1 cellular context compared by ENCODE assay signal in the genomic region with DNA sequence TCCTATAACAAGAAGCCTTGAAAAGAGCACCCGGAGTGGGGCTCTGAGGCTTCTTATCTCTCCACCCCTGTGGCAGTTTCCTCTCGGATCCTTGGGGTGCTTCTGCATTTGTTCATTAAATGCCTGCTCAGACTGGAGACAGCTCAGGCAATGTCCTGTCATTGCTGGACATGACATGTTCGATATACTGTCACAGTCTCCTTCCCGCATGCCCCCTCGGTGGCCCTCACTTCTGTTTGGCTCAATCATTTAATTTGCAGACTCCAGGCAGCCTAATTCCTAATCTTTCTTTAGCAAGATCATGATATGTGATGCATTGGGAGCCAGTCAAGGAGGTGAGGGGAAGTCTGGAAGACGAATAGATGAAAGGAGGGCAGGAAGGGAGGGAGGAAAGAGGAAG.
TF ChIP-seq lines count a peak whose summit lies in the region.

No MANE protein-coding gene starts in this region.

TF ChIP-seq in K562, 482 proteins besides CTCF, POLR2A, EP300 and RAD21 (continued from another document and continues in another):
- TF ChIP-seq, protein P1, sequence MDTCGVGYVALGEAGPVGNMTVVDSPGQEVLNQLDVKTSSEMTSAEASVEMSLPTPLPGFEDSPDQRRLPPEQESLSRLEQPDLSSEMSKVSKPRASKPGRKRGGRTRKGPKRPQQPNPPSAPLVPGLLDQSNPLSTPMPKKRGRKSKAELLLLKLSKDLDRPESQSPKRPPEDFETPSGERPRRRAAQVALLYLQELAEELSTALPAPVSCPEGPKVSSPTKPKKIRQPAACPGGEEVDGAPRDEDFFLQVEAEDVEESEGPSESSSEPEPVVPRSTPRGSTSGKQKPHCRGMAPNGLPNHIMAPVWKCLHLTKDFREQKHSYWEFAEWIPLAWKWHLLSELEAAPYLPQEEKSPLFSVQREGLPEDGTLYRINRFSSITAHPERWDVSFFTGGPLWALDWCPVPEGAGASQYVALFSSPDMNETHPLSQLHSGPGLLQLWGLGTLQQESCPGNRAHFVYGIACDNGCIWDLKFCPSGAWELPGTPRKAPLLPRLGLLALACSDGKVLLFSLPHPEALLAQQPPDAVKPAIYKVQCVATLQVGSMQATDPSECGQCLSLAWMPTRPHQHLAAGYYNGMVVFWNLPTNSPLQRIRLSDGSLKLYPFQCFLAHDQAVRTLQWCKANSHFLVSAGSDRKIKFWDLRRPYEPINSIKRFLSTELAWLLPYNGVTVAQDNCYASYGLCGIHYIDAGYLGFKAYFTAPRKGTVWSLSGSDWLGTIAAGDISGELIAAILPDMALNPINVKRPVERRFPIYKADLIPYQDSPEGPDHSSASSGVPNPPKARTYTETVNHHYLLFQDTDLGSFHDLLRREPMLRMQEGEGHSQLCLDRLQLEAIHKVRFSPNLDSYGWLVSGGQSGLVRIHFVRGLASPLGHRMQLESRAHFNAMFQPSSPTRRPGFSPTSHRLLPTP (IDR thresholded peaks at IDR 0.05; ENCODE audit: borderline replicate concordance, extremely low read depth, insufficient read length): no peak
- TF ChIP-seq ETV6 (IDR thresholded peaks at IDR 0.05; ENCODE audit: borderline replicate concordance in 1 of 2, low read depth in 2 of 2, low read length in 1 of 2): 0 out of 4 replicates have a peak, but pooled peaks of 1 of the 2 experiments have one; percentile 13
- TF ChIP-seq ETV6 (CRISPR knock-in tag; IDR thresholded peaks at IDR 0.05; ENCODE audit: borderline replicate concordance): no peak
- TF ChIP-seq, protein P2, sequence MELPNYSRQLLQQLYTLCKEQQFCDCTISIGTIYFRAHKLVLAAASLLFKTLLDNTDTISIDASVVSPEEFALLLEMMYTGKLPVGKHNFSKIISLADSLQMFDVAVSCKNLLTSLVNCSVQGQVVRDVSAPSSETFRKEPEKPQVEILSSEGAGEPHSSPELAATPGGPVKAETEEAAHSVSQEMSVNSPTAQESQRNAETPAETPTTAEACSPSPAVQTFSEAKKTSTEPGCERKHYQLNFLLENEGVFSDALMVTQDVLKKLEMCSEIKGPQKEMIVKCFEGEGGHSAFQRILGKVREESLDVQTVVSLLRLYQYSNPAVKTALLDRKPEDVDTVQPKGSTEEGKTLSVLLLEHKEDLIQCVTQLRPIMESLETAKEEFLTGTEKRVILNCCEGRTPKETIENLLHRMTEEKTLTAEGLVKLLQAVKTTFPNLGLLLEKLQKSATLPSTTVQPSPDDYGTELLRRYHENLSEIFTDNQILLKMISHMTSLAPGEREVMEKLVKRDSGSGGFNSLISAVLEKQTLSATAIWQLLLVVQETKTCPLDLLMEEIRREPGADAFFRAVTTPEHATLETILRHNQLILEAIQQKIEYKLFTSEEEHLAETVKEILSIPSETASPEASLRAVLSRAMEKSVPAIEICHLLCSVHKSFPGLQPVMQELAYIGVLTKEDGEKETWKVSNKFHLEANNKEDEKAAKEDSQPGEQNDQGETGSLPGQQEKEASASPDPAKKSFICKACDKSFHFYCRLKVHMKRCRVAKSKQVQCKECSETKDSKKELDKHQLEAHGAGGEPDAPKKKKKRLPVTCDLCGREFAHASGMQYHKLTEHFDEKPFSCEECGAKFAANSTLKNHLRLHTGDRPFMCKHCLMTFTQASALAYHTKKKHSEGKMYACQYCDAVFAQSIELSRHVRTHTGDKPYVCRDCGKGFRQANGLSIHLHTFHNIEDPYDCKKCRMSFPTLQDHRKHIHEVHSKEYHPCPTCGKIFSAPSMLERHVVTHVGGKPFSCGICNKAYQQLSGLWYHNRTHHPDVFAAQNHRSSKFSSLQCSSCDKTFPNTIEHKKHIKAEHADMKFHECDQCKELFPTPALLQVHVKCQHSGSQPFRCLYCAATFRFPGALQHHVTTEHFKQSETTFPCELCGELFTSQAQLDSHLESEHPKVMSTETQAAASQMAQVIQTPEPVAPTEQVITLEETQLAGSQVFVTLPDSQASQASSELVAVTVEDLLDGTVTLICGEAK (IDR thresholded peaks at IDR 0.05): 0 out of 2 replicates have a peak, but pooled peaks have one; percentile 12
- TF ChIP-seq, protein P2 (CRISPR knock-in tag; IDR thresholded peaks at IDR 0.05): no peak
- 0 out of 2 replicates have a peak, but pooled peaks have one; percentile 41 for TF ChIP-seq GATA2 (CRISPR knock-in tag; IDR thresholded peaks at IDR 0.05)
- TF ChIP-seq MTA3 (IDR thresholded peaks at IDR 0.05; ENCODE audit: borderline replicate concordance): peak; percentile 59; the same call in 1 of the 2 replicates
- TF ChIP-seq, protein P3, sequence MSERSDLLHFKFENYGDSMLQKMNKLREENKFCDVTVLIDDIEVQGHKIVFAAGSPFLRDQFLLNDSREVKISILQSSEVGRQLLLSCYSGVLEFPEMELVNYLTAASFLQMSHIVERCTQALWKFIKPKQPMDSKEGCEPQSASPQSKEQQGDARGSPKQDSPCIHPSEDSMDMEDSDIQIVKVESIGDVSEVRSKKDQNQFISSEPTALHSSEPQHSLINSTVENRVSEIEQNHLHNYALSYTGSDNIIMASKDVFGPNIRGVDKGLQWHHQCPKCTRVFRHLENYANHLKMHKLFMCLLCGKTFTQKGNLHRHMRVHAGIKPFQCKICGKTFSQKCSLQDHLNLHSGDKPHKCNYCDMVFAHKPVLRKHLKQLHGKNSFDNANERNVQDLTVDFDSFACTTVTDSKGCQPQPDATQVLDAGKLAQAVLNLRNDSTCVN (CRISPR knock-in tag; IDR thresholded peaks at IDR 0.05): no peak
- no peak for TF ChIP-seq YBX1 (IDR thresholded peaks at IDR 0.05)
- TF ChIP-seq RBM25 (IDR thresholded peaks at IDR 0.05; ENCODE audit: low read depth, low read length, severe bottlenecking): no peak
- no peak for TF ChIP-seq ZNF124 (CRISPR knock-in tag; IDR thresholded peaks at IDR 0.05)
- TF ChIP-seq CBX2 (IDR thresholded peaks at IDR 0.05; ENCODE audit: insufficient read depth, low read length, poor library complexity, severe bottlenecking): no peak
- no peak for TF ChIP-seq ZBTB17 (CRISPR knock-in tag; IDR thresholded peaks at IDR 0.05)
- TF ChIP-seq ZNF282 (CRISPR knock-in tag; IDR thresholded peaks at IDR 0.05): no peak
- TF ChIP-seq SMARCB1 (IDR thresholded peaks at IDR 0.05; ENCODE audit: insufficient read length, low read depth): peak; percentile 95
- peak; percentile 59; the same call in 1 of the 2 replicates for TF ChIP-seq CTBP1 (IDR thresholded peaks at IDR 0.05; ENCODE audit: borderline replicate concordance)
- TF ChIP-seq, protein P4, sequence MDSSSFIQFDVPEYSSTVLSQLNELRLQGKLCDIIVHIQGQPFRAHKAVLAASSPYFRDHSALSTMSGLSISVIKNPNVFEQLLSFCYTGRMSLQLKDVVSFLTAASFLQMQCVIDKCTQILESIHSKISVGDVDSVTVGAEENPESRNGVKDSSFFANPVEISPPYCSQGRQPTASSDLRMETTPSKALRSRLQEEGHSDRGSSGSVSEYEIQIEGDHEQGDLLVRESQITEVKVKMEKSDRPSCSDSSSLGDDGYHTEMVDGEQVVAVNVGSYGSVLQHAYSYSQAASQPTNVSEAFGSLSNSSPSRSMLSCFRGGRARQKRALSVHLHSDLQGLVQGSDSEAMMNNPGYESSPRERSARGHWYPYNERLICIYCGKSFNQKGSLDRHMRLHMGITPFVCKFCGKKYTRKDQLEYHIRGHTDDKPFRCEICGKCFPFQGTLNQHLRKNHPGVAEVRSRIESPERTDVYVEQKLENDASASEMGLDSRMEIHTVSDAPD (CRISPR knock-in tag; IDR thresholded peaks at IDR 0.05): no peak
- 0 out of 2 replicates have a peak, but pooled peaks have one; percentile 17 for TF ChIP-seq ZNF24 (IDR thresholded peaks at IDR 0.05)
- TF ChIP-seq, protein P5, sequence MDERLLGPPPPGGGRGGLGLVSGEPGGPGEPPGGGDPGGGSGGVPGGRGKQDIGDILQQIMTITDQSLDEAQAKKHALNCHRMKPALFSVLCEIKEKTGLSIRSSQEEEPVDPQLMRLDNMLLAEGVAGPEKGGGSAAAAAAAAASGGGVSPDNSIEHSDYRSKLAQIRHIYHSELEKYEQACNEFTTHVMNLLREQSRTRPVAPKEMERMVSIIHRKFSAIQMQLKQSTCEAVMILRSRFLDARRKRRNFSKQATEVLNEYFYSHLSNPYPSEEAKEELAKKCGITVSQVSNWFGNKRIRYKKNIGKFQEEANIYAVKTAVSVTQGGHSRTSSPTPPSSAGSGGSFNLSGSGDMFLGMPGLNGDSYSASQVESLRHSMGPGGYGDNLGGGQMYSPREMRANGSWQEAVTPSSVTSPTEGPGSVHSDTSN (CRISPR knock-in tag; IDR thresholded peaks at IDR 0.05; ENCODE audit: low read depth): no peak
- TF ChIP-seq, protein P5 (tag; conservative IDR thresholded peaks at IDR 0.05; ENCODE audit: low read depth): peak; percentile 27; the same call in 1 of the 2 replicates
- TF ChIP-seq RAD51 (IDR thresholded peaks at IDR 0.05; ENCODE audit: borderline replicate concordance, low read depth): no peak
- TF ChIP-seq, protein P6, sequence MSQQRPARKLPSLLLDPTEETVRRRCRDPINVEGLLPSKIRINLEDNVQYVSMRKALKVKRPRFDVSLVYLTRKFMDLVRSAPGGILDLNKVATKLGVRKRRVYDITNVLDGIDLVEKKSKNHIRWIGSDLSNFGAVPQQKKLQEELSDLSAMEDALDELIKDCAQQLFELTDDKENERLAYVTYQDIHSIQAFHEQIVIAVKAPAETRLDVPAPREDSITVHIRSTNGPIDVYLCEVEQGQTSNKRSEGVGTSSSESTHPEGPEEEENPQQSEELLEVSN (IDR thresholded peaks at IDR 0.05; ENCODE audit: borderline replicate concordance in 1 of 2, extremely low read depth in 1 of 2, insufficient read depth in 1 of 2, insufficient read length in 1 of 2, low read depth in 1 of 2, low read length in 1 of 2, poor library complexity in 1 of 2, severe bottlenecking in 1 of 2): no peak
- TF ChIP-seq MCM3 (IDR thresholded peaks at IDR 0.05): no peak
- no peak for TF ChIP-seq IRF2 (CRISPR knock-in tag; IDR thresholded peaks at IDR 0.05)
- peak; percentile 20; the same call in 1 of the 2 replicates for TF ChIP-seq NCOR1 (IDR thresholded peaks at IDR 0.05)
- no peak for TF ChIP-seq RBM17 (IDR thresholded peaks at IDR 0.05; ENCODE audit: borderline replicate concordance, low read depth, low read length)
- TF ChIP-seq JUND (IDR thresholded peaks at IDR 0.05; ENCODE audit: borderline replicate concordance, low read depth, low read length): no peak
- peak; percentile 38; the same call in 1 of the 3 replicates for TF ChIP-seq JUND (tag; IDR thresholded peaks at IDR 0.05; ENCODE audit: borderline replicate concordance, low read depth, low read length)
- TF ChIP-seq EGR1 (conservative IDR thresholded peaks at IDR 0.05): no peak
- TF ChIP-seq CBFA2T3 (IDR thresholded peaks at IDR 0.05): peak; percentile 62
- TF ChIP-seq, protein P7, sequence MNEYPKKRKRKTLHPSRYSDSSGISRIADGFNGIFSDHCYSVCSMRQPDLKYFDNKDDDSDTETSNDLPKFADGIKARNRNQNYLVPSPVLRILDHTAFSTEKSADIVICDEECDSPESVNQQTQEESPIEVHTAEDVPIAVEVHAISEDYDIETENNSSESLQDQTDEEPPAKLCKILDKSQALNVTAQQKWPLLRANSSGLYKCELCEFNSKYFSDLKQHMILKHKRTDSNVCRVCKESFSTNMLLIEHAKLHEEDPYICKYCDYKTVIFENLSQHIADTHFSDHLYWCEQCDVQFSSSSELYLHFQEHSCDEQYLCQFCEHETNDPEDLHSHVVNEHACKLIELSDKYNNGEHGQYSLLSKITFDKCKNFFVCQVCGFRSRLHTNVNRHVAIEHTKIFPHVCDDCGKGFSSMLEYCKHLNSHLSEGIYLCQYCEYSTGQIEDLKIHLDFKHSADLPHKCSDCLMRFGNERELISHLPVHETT (CRISPR knock-in tag; conservative IDR thresholded peaks at IDR 0.05 in 1 of 2, IDR thresholded peaks at IDR 0.05 in 1 of 2): 0 out of 4 replicates have a peak, but pooled peaks of 1 of the 2 experiments have one; percentile 38
- peak; percentile 34; the same call in 1 of the 2 replicates for TF ChIP-seq CXXC5 (CRISPR knock-in tag; IDR thresholded peaks at IDR 0.05)
- no peak for TF ChIP-seq CCNT2 (IDR thresholded peaks at IDR 0.05; ENCODE audit: borderline replicate concordance, extremely low read depth, insufficient read length, low read depth, low read length)
- TF ChIP-seq, protein P8, sequence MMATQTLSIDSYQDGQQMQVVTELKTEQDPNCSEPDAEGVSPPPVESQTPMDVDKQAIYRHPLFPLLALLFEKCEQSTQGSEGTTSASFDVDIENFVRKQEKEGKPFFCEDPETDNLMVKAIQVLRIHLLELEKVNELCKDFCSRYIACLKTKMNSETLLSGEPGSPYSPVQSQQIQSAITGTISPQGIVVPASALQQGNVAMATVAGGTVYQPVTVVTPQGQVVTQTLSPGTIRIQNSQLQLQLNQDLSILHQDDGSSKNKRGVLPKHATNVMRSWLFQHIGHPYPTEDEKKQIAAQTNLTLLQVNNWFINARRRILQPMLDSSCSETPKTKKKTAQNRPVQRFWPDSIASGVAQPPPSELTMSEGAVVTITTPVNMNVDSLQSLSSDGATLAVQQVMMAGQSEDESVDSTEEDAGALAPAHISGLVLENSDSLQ (IDR thresholded peaks at IDR 0.05): peak; percentile 45
- 0 out of 2 replicates have a peak, but pooled peaks have one; percentile 20 for TF ChIP-seq FOSL1 (tag; conservative IDR thresholded peaks at IDR 0.05)
- peak; percentile 52 for TF ChIP-seq MEIS2 (IDR thresholded peaks at IDR 0.05; ENCODE audit: partially characterized antibody)
